Comparison of ENCODE assay signal across 20 cellular contexts in the genomic region with DNA sequence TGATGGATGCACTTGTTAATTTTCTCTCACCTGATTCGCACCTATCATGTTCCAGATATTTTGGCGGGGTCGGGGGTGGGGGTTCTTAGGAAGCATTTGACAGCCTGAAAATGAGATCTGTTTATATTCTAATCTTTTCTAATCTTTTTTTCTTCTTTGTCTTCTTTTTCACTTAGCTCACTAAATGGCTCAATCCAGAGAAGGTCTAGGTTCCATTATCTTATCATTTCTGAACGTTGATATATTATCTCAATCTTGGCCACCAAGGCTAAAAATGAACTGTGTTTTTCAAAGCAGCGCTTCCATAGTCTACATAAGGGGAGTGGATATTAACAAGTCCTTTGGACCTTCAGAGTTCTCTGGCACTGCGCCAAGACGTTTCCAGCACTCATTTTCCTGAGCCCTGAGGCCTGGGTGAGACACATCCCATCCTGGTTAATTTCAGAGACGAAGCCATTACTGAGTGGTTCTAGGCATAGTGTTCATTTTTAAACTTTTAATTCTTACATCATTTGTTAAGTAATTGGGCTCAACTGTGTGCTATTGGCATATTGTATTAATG.
DNase-seq lines count a peak whose midpoint lies in the region; ATAC-seq, FAIRE-seq and TF ChIP-seq lines count a peak whose summit lies in the region.
"Had no signal": no experiment of that assay in that cellular context is flagged by ENCODE, and none has a peak within 500 bp of the region (broad histone marks: within the 10 kb centered on the region; RNA-seq: fewer than 3 reads in every experiment).

No MANE protein-coding gene starts in this region.

- H4K20me1 ChIP-seq in Karpas-422 (ENCODE audit: insufficient read depth, low read depth, low read length): no peaks in the 10 kb centered on the region

- H3K27ac Mint-ChIP-seq in activated naive CD8-positive, alpha-beta T cell treated with anti-CD3 and anti-CD28 coated beads for 36 hours: no peak overlapping the region
- H3K27ac Mint-ChIP-seq: CD14-positive monocyte; GM23338; T-helper 1 cell treated with Interleukin-12 subunit alpha and Interleukin-12 subunit beta and Interleukin-4 antibody, amounts not matched to agents 30 μg/mL and 1 μg/mL, for 36 hours had no signal

- H2AFZ ChIP-seq in Karpas-422 (ENCODE audit: low read length): no peak overlapping the region
- H2AFZ ChIP-seq: GM23338 had no signal

- TF ChIP-seq CTCF in esophagus muscularis mucosa (IDR thresholded peaks at IDR 0.05) (no peak), Peyer's patch (IDR thresholded peaks at IDR 0.05) (no peak)

- H3K9ac ChIP-seq in Karpas-422 (ENCODE audit: low read length): no peak overlapping the region

- TF ChIP-seq POLR2A in esophagus muscularis mucosa (IDR thresholded peaks at IDR 0.05; ENCODE audit: low read depth) (no peak), Peyer's patch (IDR thresholded peaks at IDR 0.05) (no peak)

- no peaks in the 10 kb centered on the region for H3K9me2 ChIP-seq in Karpas-422 (replicated peaks; ENCODE audit: insufficient read depth, low read length)

- H3K4me2 ChIP-seq in Karpas-422 (ENCODE audit: low read depth, low read length, poor library complexity, severe bottlenecking): no peak overlapping the region
- H3K4me2 ChIP-seq: GM23338 had no signal

- H3K4me1 Mint-ChIP-seq in activated naive CD8-positive, alpha-beta T cell treated with anti-CD3 and anti-CD28 coated beads for 36 hours: no peaks in the 10 kb centered on the region
- H3K4me1 Mint-ChIP-seq: CD14-positive monocyte, GM23338 had no signal

- H3K79me2 ChIP-seq in Karpas-422 (ENCODE audit: low read length): no peaks in the 10 kb centered on the region

- H3K27me3 ChIP-seq in Karpas-422 (ENCODE audit: low read length) (no peaks in the 10 kb centered on the region), esophagus muscularis mucosa (no peaks in the 10 kb centered on the region), small intestine (ENCODE audit: control insufficient read depth in 2 of 2, insufficient read depth in 2 of 2, low read length in 2 of 2) (no peaks in the 10 kb centered on the region), Peyer's patch (no peaks in the 10 kb centered on the region)

- no peaks in the 10 kb centered on the region for H3K27me3 Mint-ChIP-seq in activated naive CD8-positive, alpha-beta T cell treated with anti-CD3 and anti-CD28 coated beads for 36 hours

- H3K36me3 Mint-ChIP-seq in activated naive CD8-positive, alpha-beta T cell treated with anti-CD3 and anti-CD28 coated beads for 36 hours: no peaks in the 10 kb centered on the region
- H3K36me3 Mint-ChIP-seq: CD14-positive monocyte had no signal

- FAIRE-seq in small intestine (lab: Jason Lieb, UNC): no peak

- DNase-seq in Right ventricle myocardium inferior (ENCODE audit: missing footprints) (no peak), cardiac septum (ENCODE audit: low spot score) (no peak), Karpas-422 (peak; percentile 45), esophagus muscularis mucosa (ENCODE audit: extremely low spot score) (peak; percentile 29), small intestine (peak; percentile 49), Peyer's patch (no peak)
- DNase-seq in activated naive CD8-positive, alpha-beta T cell treated with anti-CD3 and anti-CD28 coated beads for 36 hours: no peak
- DNase-seq: ACHN, GF-D8, HCEC 1CT, NCI-H1092 treated with DMSO at 0.1 percent for 48 hours, NCI-H146, NCI-H2029 treated with DMSO at 0.1 percent for 48 hours, NCI-H226, NCI-H526, OCI-M1, SIG-M5 had no signal

- H3K9me3 Mint-ChIP-seq in activated naive CD8-positive, alpha-beta T cell treated with anti-CD3 and anti-CD28 coated beads for 36 hours: peaks cover 3% of the 10 kb centered on the region
- H3K9me3 Mint-ChIP-seq: T-helper 1 cell treated with Interleukin-12 subunit alpha and Interleukin-12 subunit beta and Interleukin-4 antibody, amounts not matched to agents 30 μg/mL and 1 μg/mL, for 36 hours had no signal

- no peak overlapping the region for H3K4me3 Mint-ChIP-seq in activated naive CD8-positive, alpha-beta T cell treated with anti-CD3 and anti-CD28 coated beads for 36 hours
- H3K4me3 Mint-ChIP-seq: CD14-positive monocyte; GM23338; T-helper 1 cell treated with Interleukin-12 subunit alpha and Interleukin-12 subunit beta and Interleukin-4 antibody, amounts not matched to agents 30 μg/mL and 1 μg/mL, for 36 hours had no signal

- no peak for TF ChIP-seq EP300 in esophagus muscularis mucosa (IDR thresholded peaks at IDR 0.05)

- H3K27ac ChIP-seq in Karpas-422 (ENCODE audit: low read length) (no peak overlapping the region), esophagus muscularis mucosa (replicated peaks in 1 of 4) (no peak overlapping the region), small intestine (ENCODE audit: low read depth in 1 of 2, low read length in 1 of 2) (no peak overlapping the region), Peyer's patch (no peak overlapping the region)

- H3K9me3 ChIP-seq in Karpas-422 (ENCODE audit: low read length) (peaks cover 9% of the 10 kb centered on the region; the same call in 1 of the 2 replicates), esophagus muscularis mucosa (peaks cover 0 to 8% (median 2%) of the 10 kb centered on the region in 4 donors), small intestine (ENCODE audit: control insufficient read depth, low read depth) (no peaks in the 10 kb centered on the region), Peyer's patch (no peaks in the 10 kb centered on the region)

- H3K4me3 ChIP-seq in Karpas-422 (ENCODE audit: low read length) (no peak overlapping the region), esophagus muscularis mucosa (no peak overlapping the region), small intestine (ENCODE audit: low read depth in 1 of 2, low read length in 2 of 2) (no peak overlapping the region), Peyer's patch (no peak overlapping the region)
- H3K4me3 ChIP-seq: GM23338 had no signal

- peak; percentile 34 for ATAC-seq in Right ventricle myocardium inferior
- ATAC-seq: GM23338 had no signal

- H3K4me1 ChIP-seq in Karpas-422 (ENCODE audit: low read length) (no peaks in the 10 kb centered on the region), esophagus muscularis mucosa (no peaks in the 10 kb centered on the region), small intestine (ENCODE audit: control insufficient read depth in 2 of 2, insufficient read depth in 1 of 2, low read depth in 1 of 2, low read length in 1 of 2) (no peaks in the 10 kb centered on the region), Peyer's patch (no peaks in the 10 kb centered on the region)

- no peaks in the 10 kb centered on the region; the same call in 1 of the 2 replicates for H3K36me3 ChIP-seq in Karpas-422 (ENCODE audit: insufficient read depth, low read length)
- no peaks in the 10 kb centered on the region for H3K36me3 ChIP-seq in esophagus muscularis mucosa
- H3K36me3 ChIP-seq in small intestine (ENCODE audit: control insufficient read depth in 2 of 2, insufficient read depth in 2 of 2, low read length in 2 of 2): no peaks in the 10 kb centered on the region
- H3K36me3 ChIP-seq in Peyer's patch: no peaks in the 10 kb centered on the region

- WGBS in esophagus muscularis mucosa: 64% methylated on average over 8 of the region's 8 CpGs
- 33 to 62% (median 51%) methylated on average over 8 of the region's 8 CpGs for WGBS in small intestine, 3 donors

- intact Hi-C loops in Right ventricle myocardium inferior (cut with DNase I) (no loop called here), cardiac septum (cut with DNase I) (no loop called here), esophagus muscularis mucosa (cut with DNase I) (no loop called here)

Comparison
In these comparisons a context has a peak if more than half of its experiments do, and no peak if none do; other contexts are left out.
1. DNase-seq: peak in Karpas-422 (single experiment), esophagus muscularis mucosa (single experiment) and small intestine (single experiment); none in Right ventricle myocardium inferior (single experiment), cardiac septum (single experiment), Peyer's patch (0 of 3) and activated naive CD8-positive, alpha-beta T cell treated with anti-CD3 and anti-CD28 coated beads for 36 hours (single experiment).